In genomic region chr3:159260049-159260662, GRCh38 we compare ENCODE assay signal across 8 cellular contexts.
A peak's percentile ranks its signal among the peaks of the same experiment; 100 is the strongest.
DNase-seq lines count a peak whose midpoint lies in the region; ATAC-seq, FAIRE-seq and TF ChIP-seq lines count a peak whose summit lies in the region.

No MANE protein-coding gene starts in this region.

- TF ChIP-seq CTCF in A549 (IDR thresholded peaks at IDR 0.05) (peak; percentile 86), GM06990 (IDR thresholded peaks at IDR 0.05; ENCODE audit: insufficient read depth, low read length, poor library complexity, severe bottlenecking) (peak; percentile 61)

- ATAC-seq in A549, result peak; percentile 57 to 82; a peak in 4 of 6 replicates
- peak; percentile 64 for ATAC-seq in HG03280 (IDR thresholded peaks at IDR 0.05; ENCODE audit: unreplicated experiment)
- ATAC-seq in GM19463 (IDR thresholded peaks at IDR 0.05; ENCODE audit: unreplicated experiment), result no peak

- TF ChIP-seq RAD21 in A549 (conservative IDR thresholded peaks at IDR 0.05 in 1 of 2, IDR thresholded peaks at IDR 0.05 in 1 of 2), result peak; percentile 90 to 92

- no peaks in the 10 kb centered on the region for H3K36me3 ChIP-seq in GM06990 (ENCODE audit: control insufficient read depth, insufficient read depth, low read length)

- TF ChIP-seq POLR2A in A549 (IDR thresholded peaks at IDR 0.05; ENCODE audit: low read length), result no peak

- WGBS in A549 (ENCODE audit: missing lambda C conversion rate), result 3% methylated on average over 5 of the region's 5 CpGs

- H3K4me3 ChIP-seq in A549 (no peak overlapping the region), GM06990 (replicated peaks; ENCODE audit: low read depth, low read length) (no peak overlapping the region)

- DNase-seq in A549 (ENCODE audit: low read depth in 1 of 2, low spot score in 1 of 2), result peak; percentile 19 to 65
- DNase-seq in GM06990 (ENCODE audit: extremely low read depth, insufficient read length), result peak; percentile 11
- peak; percentile 88 for DNase-seq in NCI-H82 (lab: John Stamatoyannopoulos, UW)
- peak; percentile 44 for DNase-seq in amniotic stem cell (lab: John Stamatoyannopoulos, UW)
- DNase-seq in hippocampal formation (lab: John Stamatoyannopoulos, UW), result peak; percentile 20 to 73
- DNase-seq in stimulated activated CD4-positive, alpha-beta T cell treated with anti-CD3 and anti-CD28 coated beads, Interleukin-1b, Interleukin-23, amount 100 ng/mL, for 4 hours (ENCODE audit: low read depth in 2 of 2), result peak; percentile 0 to 2

- H3K9me3 ChIP-seq in A549, result no peaks in the 10 kb centered on the region

- POLR2A ChIA-PET in A549 (lab: Yijun Ruan, JAX), result interaction anchor here (0.8 kb wide), 1 partner anchor 342 kb away, joined by 3 read pairs; no protein-coding TSS in a partner anchor

- no peak overlapping the region for H3K27ac ChIP-seq in A549

- TF ChIP-seq EP300 in A549 (IDR thresholded peaks at IDR 0.05), result no peak

- no peaks in the 10 kb centered on the region for H3K4me1 ChIP-seq in A549

- no peaks in the 10 kb centered on the region for H3K27me3 ChIP-seq in GM06990 (replicated peaks; ENCODE audit: control insufficient read depth, insufficient read depth, low read length)

- no peak overlapping the region for H3K4me2 ChIP-seq in A549

- FAIRE-seq in A549 (lab: Jason Lieb, UNC), result peak; percentile 86

- CTCF ChIA-PET in A549 (lab: Yijun Ruan, JAX), result interaction anchor here (0.7 to 12.5 kb wide), 63 partner anchors 9 to 751 kb away, joined by 3 to 305 read pairs (median 4); partner anchors contain the start of genes GFM1 and MFSD1

TF ChIP-seq in A549, 52 proteins besides CTCF, POLR2A, EP300 and RAD21:
- TF ChIP-seq TFCP2L1 (CRISPR knock-in tag; IDR thresholded peaks at IDR 0.05) (no peak), SMC3 (IDR thresholded peaks at IDR 0.05) (peak; percentile 95), NPAS2 (CRISPR knock-in tag; IDR thresholded peaks at IDR 0.05; ENCODE audit: borderline replicate concordance) (no peak), EHMT2 (IDR thresholded peaks at IDR 0.05; ENCODE audit: low read depth) (no peak), NR3C1 (IDR thresholded peaks at IDR 0.05) (no peak), CBX2 (IDR thresholded peaks at IDR 0.05; ENCODE audit: borderline replicate concordance, low read depth) (no peak)

Comparison
In these comparisons a context has a peak if more than half of its experiments do, and no peak if none do; other contexts are left out.
1. DNase-seq: peak in every context shown above with its lines; median percentile 88 in NCI-H82; 46 in hippocampal formation; 44 in amniotic stem cell; 42 in A549; 11 in GM06990; 1 in stimulated activated CD4-positive, alpha-beta T cell treated with anti-CD3 and anti-CD28 coated beads, Interleukin-1b, Interleukin-23, amount 100 ng/mL, for 4 hours.